ENCODE assay signal across 8 cellular contexts in the genomic region with DNA sequence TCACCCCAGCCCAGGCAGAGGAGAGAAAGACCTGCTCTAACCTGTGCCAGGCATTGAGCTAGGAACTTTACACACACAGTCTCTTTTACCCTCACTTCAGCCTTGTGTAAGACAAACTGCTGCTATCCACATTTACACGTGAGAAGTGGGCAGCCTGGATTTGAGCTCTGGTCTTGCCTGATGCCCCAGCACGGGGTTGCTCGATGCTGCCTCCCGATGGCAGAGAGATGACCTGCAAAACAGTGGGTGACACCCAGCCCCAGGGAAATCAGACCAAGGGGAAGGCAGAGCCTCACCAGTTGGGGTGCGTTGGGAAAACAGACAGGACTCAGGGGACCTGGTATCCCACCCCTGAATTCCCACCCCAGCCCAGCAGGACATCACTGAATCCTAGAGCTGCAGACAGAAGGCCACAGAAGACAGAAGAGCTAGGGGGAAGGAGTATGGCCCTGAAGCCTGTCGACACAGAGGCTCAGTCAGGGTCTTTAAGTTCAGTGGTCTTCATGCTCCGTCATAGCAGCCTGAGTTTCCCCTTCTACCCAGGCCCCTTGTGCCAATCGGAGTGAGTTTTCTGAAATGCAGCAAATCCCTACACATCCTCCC. TPM values are rescaled to one million over a fixed set of nuclear protein-coding genes. Genes with fewer than 3 reads are reported as not detected.
A peak's percentile ranks its signal among the peaks of the same experiment; 100 is the strongest.
DNase-seq lines count a peak whose midpoint lies in the region; ATAC-seq and TF ChIP-seq lines count a peak whose summit lies in the region.

No MANE protein-coding gene starts in this region.

- no peaks in the 10 kb centered on the region for H3K36me3 Mint-ChIP-seq in activated naive CD4-positive, alpha-beta T cell treated with anti-CD3 and anti-CD28 coated beads for 36 hours (ENCODE audit: low read depth)

- intact Hi-C loops in activated naive CD4-positive, alpha-beta T cell treated with anti-CD3 and anti-CD28 coated beads for 36 hours (cut with micrococcal nuclease) = no loop called here

- TF ChIP-seq CTCF in NB4 (IDR thresholded peaks at IDR 0.05; ENCODE audit: low read depth, low read length) (peak; percentile 81), brain microvascular endothelial cell (IDR thresholded peaks at IDR 0.05; ENCODE audit: low read depth, low read length, missing control alignments) (peak; percentile 82)

- no peak overlapping the region for H3K27ac Mint-ChIP-seq in activated naive CD4-positive, alpha-beta T cell treated with anti-CD3 and anti-CD28 coated beads for 36 hours

- H3K9me3 Mint-ChIP-seq in activated naive CD4-positive, alpha-beta T cell treated with anti-CD3 and anti-CD28 coated beads for 36 hours = no peaks in the 10 kb centered on the region

- H3K27me3 Mint-ChIP-seq in activated naive CD4-positive, alpha-beta T cell treated with anti-CD3 and anti-CD28 coated beads for 36 hours (ENCODE audit: low read depth) = peaks cover 52% of the 10 kb centered on the region

- in situ Hi-C loops in brain microvascular endothelial cell (cut with HindIII; ENCODE audit: low pct_ligation_motif_present, low sequenced_read_pairs) = no loop called here

- ATAC-seq in GM21360 (IDR thresholded peaks at IDR 0.05; ENCODE audit: unreplicated experiment) (no peak), GM21447 (IDR thresholded peaks at IDR 0.05; ENCODE audit: unreplicated experiment) (no peak)

- H3K36me3 ChIP-seq in brain microvascular endothelial cell (replicated peaks) = no peaks in the 10 kb centered on the region

- DNase-seq in activated naive CD4-positive, alpha-beta T cell treated with anti-CD3 and anti-CD28 coated beads for 36 hours = peak; percentile 35
- DNase-seq in activated naive CD4-positive, alpha-beta T cell treated with Interleukin-2 at 50 U/mL for 16 hours = no peak
- DNase-seq in NB4 (ENCODE audit: low read depth) = peak; percentile 84
- DNase-seq in brain microvascular endothelial cell = peak; percentile 49
- peak; percentile 49 to 61 for DNase-seq in lung microvascular endothelial cell (ENCODE audit: low read depth in 2 of 2)
- no peak for DNase-seq in DMS79 treated with DMSO at 0.1 percent for 48 hours (lab: John Stamatoyannopoulos, UW)

- CTCF ChIA-PET in activated naive CD4-positive, alpha-beta T cell treated with anti-CD3 and anti-CD28 coated beads for 36 hours (lab: Charles Lee) = interaction anchor here (0.7 to 1.6 kb wide), 3 partner anchors 12 to 777 kb away, joined by 3 to 5 read pairs (median 3); no protein-coding TSS in a partner anchor

- TF ChIP-seq POLR2A in NB4 (IDR thresholded peaks at IDR 0.05; ENCODE audit: extremely low read depth, insufficient read length) = no peak

- H3K4me3 Mint-ChIP-seq in activated naive CD4-positive, alpha-beta T cell treated with anti-CD3 and anti-CD28 coated beads for 36 hours = no peak overlapping the region

- H3K4me1 Mint-ChIP-seq in activated naive CD4-positive, alpha-beta T cell treated with anti-CD3 and anti-CD28 coated beads for 36 hours (ENCODE audit: low read depth) = peaks cover 8% of the 10 kb centered on the region

- H3K4me3 ChIP-seq in NB4 (ENCODE audit: low read depth, low read length) = no peak overlapping the region
- no peak overlapping the region for H3K4me3 ChIP-seq in brain microvascular endothelial cell (ENCODE audit: low read depth, low read length)

- no peak overlapping the region for H3K27ac ChIP-seq in brain microvascular endothelial cell

- H3K27me3 ChIP-seq in brain microvascular endothelial cell (replicated peaks) = no peaks in the 10 kb centered on the region

RNA-seq across cellular contexts. Expression of gene BPI, which starts 1.0 kb away (rescaled TPM):
- total RNA-seq in activated naive CD4-positive, alpha-beta T cell treated with anti-CD3 and anti-CD28 coated beads for 36 hours = not detected
- not detected in 2 replicates for total RNA-seq in lung microvascular endothelial cell

RNA-seq across cellular contexts. Expression of gene LBP, which starts 41.3 kb away (rescaled TPM):
- total RNA-seq in activated naive CD4-positive, alpha-beta T cell treated with anti-CD3 and anti-CD28 coated beads for 36 hours = not detected
- under 0.01 TPM in 2 replicates for total RNA-seq in lung microvascular endothelial cell

RNA-seq across cellular contexts. Expression of gene KIAA1755, which starts 44.4 kb away (rescaled TPM):
- total RNA-seq in activated naive CD4-positive, alpha-beta T cell treated with anti-CD3 and anti-CD28 coated beads for 36 hours = not detected
- under 0.01 TPM in 1 of 2 replicates, not detected in the other for total RNA-seq in lung microvascular endothelial cell

Comparison
In these comparisons a context has a peak if more than half of its experiments do, and no peak if none do; other contexts are left out.
1. DNase-seq: peak in activated naive CD4-positive, alpha-beta T cell treated with anti-CD3 and anti-CD28 coated beads for 36 hours (single experiment), NB4 (single experiment), brain microvascular endothelial cell (single experiment) and lung microvascular endothelial cell (2 of 2); none in activated naive CD4-positive, alpha-beta T cell treated with Interleukin-2 at 50 U/mL for 16 hours (single experiment) and DMS79 treated with DMSO at 0.1 percent for 48 hours (single experiment).